ENCODE assay signal across 3 cellular contexts in genomic region chr1:116958110-116958509, GRCh38.
"Had no signal": no experiment of that assay in that cellular context is flagged by ENCODE, and none has a peak within 500 bp of the region (broad histone marks: within the 10 kb centered on the region; RNA-seq: fewer than 3 reads in every experiment).

No MANE protein-coding gene starts in this region.

- H3K4me3 ChIP-seq: GM12878 had no signal

- DNase-seq: GDM1, GF-D8 had no signal
